ENCODE assay signal across 8 cellular contexts in genomic region chr2:84458436-84459027, GRCh38. TPM values are rescaled to one million over a fixed set of nuclear protein-coding genes. Genes with fewer than 3 reads are reported as not detected.
A peak's percentile ranks its signal among the peaks of the same experiment; 100 is the strongest.
DNase-seq lines count a peak whose midpoint lies in the region; ATAC-seq lines count a peak whose summit lies in the region.

No MANE protein-coding gene starts in this region.

- DNase-seq in T follicular helper cell (ENCODE audit: low read depth), result peak; percentile 9
- DNase-seq in mesendoderm, result no peak
- DNase-seq in NCI-H2107 treated with DMSO at 0.1 percent for 48 hours (lab: John Stamatoyannopoulos, UW; ENCODE audit: unreplicated experiment), result no peak

- H3K27ac ChIP-seq in ACC112 (ENCODE audit: low read depth, low read length) (peak overlapping the region; percentile 75; the same call in 1 of the 2 replicates), duodenal mucosa (ENCODE audit: low read depth, low read length) (peak overlapping the region; percentile 82), mesendoderm (ENCODE audit: low read depth, low read length) (no peak overlapping the region), thymus (ENCODE audit: low read depth) (peak overlapping the region; percentile 81)

- H2AK5ac ChIP-seq in mesendoderm (ENCODE audit: low read length), result no peak overlapping the region

- peak overlapping the region; percentile 92 for H2AFZ ChIP-seq in ACC112 (ENCODE audit: low read length, unreplicated experiment)

- H3K4me3 ChIP-seq in ACC112 (ENCODE audit: low read depth, low read length), result peak overlapping the region; percentile 92
- H3K4me3 ChIP-seq in duodenal mucosa (ENCODE audit: low read depth in 1 of 2, low read length in 2 of 2), result peak overlapping the region; percentile 95 to 99
- H3K4me3 ChIP-seq in mesendoderm (ENCODE audit: low read length), result peak overlapping the region; percentile 89
- peak overlapping the region; percentile 97 for H3K4me3 ChIP-seq in thymus (ENCODE audit: low read length)

- H3K18ac ChIP-seq in mesendoderm (ENCODE audit: low read length), result peak overlapping the region; percentile 15

- H3K9me3 ChIP-seq in duodenal mucosa (ENCODE audit: control insufficient read depth in 1 of 2, low read length in 2 of 2), result no peaks in the 10 kb centered on the region
- H3K9me3 ChIP-seq in thymus (ENCODE audit: control insufficient read depth), result no peaks in the 10 kb centered on the region

- H3K79me2 ChIP-seq in ACC112 (ENCODE audit: control insufficient read depth, insufficient read depth, low read length, unreplicated experiment) (peaks cover 44% of the 10 kb centered on the region), mesendoderm (ENCODE audit: control insufficient read depth, insufficient read depth, low read length) (peaks cover 11% of the 10 kb centered on the region)

- ATAC-seq in GM18517 (IDR thresholded peaks at IDR 0.05; ENCODE audit: unreplicated experiment), result peak; percentile 3
- peak; percentile 37 for ATAC-seq in HG03045 (IDR thresholded peaks at IDR 0.05; ENCODE audit: unreplicated experiment)

- no CpG with 5 or more reads among the region's 19 CpGs for WGBS in mesendoderm (ENCODE audit: extremely low coverage, insufficient coverage, low lambda C conversion rate)
- 6% methylated on average over 19 of the region's 19 CpGs for WGBS in thymus

- H3K36me3 ChIP-seq in ACC112 (ENCODE audit: insufficient read depth, low read length), result no peaks in the 10 kb centered on the region
- H3K36me3 ChIP-seq in duodenal mucosa (ENCODE audit: control insufficient read depth in 1 of 2, insufficient read depth in 2 of 2, low read length in 2 of 2), result peaks cover 0 to 5% of the 10 kb centered on the region in 2 donors
- H3K36me3 ChIP-seq in mesendoderm (ENCODE audit: control insufficient read depth, insufficient read depth, low read length), result no peaks in the 10 kb centered on the region
- H3K36me3 ChIP-seq in thymus (ENCODE audit: control insufficient read depth, insufficient read depth), result no peaks in the 10 kb centered on the region

- H4K8ac ChIP-seq in mesendoderm (ENCODE audit: low read depth, low read length), result peak overlapping the region; percentile 41

- no peak overlapping the region for H2BK15ac ChIP-seq in mesendoderm (replicated peaks; ENCODE audit: low read depth)

- H3K9ac ChIP-seq in duodenal mucosa (ENCODE audit: low read depth in 1 of 2, low read length in 2 of 2) (peak overlapping the region; percentile 90 to 96), mesendoderm (ENCODE audit: low read length) (peak overlapping the region; percentile 87)

- H4K5ac ChIP-seq in mesendoderm (ENCODE audit: low read length), result no peak overlapping the region

- peaks cover 15% of the 10 kb centered on the region for H3K79me1 ChIP-seq in mesendoderm (ENCODE audit: low read length)

- peak overlapping the region; percentile 26 for H3K4ac ChIP-seq in mesendoderm (ENCODE audit: low read depth, low read length)

- H3K56ac ChIP-seq in mesendoderm (ENCODE audit: low read length), result peak overlapping the region; percentile 91

- H2BK5ac ChIP-seq in mesendoderm (ENCODE audit: low read length), result no peak overlapping the region

- no peaks in the 10 kb centered on the region for H3K27me3 ChIP-seq in ACC112 (ENCODE audit: insufficient read depth, low read length)
- no peaks in the 10 kb centered on the region for H3K27me3 ChIP-seq in duodenal mucosa (ENCODE audit: control insufficient read depth in 1 of 2, insufficient read depth in 2 of 2, low read length in 2 of 2)
- H3K27me3 ChIP-seq in mesendoderm (ENCODE audit: insufficient read depth, low read length, poor library complexity), result no peaks in the 10 kb centered on the region
- no peaks in the 10 kb centered on the region for H3K27me3 ChIP-seq in thymus (ENCODE audit: control insufficient read depth, insufficient read depth)

- H3K23ac ChIP-seq in mesendoderm (ENCODE audit: low read length), result peak overlapping the region; percentile 69

- no peak overlapping the region for H2BK120ac ChIP-seq in mesendoderm (ENCODE audit: low read depth, low read length)

- H3K4me1 ChIP-seq in ACC112 (ENCODE audit: control insufficient read depth, insufficient read depth, low read length, unreplicated experiment) (peaks cover 18% of the 10 kb centered on the region), duodenal mucosa (ENCODE audit: control insufficient read depth in 1 of 2, insufficient read depth in 2 of 2, low read length in 2 of 2) (peaks cover 38 to 41% of the 10 kb centered on the region in 2 donors), mesendoderm (ENCODE audit: control insufficient read depth, low read depth, low read length) (peaks cover 6% of the 10 kb centered on the region), thymus (ENCODE audit: control insufficient read depth, insufficient read depth, low read length) (peaks cover 9% of the 10 kb centered on the region)

- H3K4me2 ChIP-seq in mesendoderm (ENCODE audit: low read length), result peak overlapping the region; percentile 85

RNA-seq across cellular contexts. Expression of gene SUCLG1, which starts 0.5 kb away (rescaled TPM):
- 56.7 TPM for polyA plus RNA-seq in mesendoderm (2013, experiment 1 of 2)
- polyA plus RNA-seq in mesendoderm (2013, experiment 2 of 2), result 57.8 TPM
- polyA plus RNA-seq in thymus, result 77.2 TPM

RNA-seq across cellular contexts. Expression of gene DNAH6, which starts 57.8 kb away (rescaled TPM):
- 0.03 TPM for polyA plus RNA-seq in mesendoderm (2013, experiment 1 of 2)
- polyA plus RNA-seq in mesendoderm (2013, experiment 2 of 2), result 0.07 TPM
- polyA plus RNA-seq in thymus, result 0.57 TPM
